Comparison of ENCODE assay signal across 1 cellular context in genomic region chr3:33789183-33789954, GRCh38.
TF ChIP-seq lines count a peak whose summit lies in the region.

No MANE protein-coding gene starts in this region.

TF ChIP-seq in K562, 482 proteins besides CTCF, POLR2A, EP300 and RAD21 (continued from another document):
- TF ChIP-seq TSHZ1 (CRISPR knock-in tag; IDR thresholded peaks at IDR 0.05) (no peak), RREB1 (CRISPR knock-in tag; IDR thresholded peaks at IDR 0.05) (no peak), ZBTB5 (IDR thresholded peaks at IDR 0.05) (no peak), DNMT1 (IDR thresholded peaks at IDR 0.05) (no peak), ZNF212 (CRISPR knock-in tag; IDR thresholded peaks at IDR 0.05) (no peak), DDX20 (tag; IDR thresholded peaks at IDR 0.05; ENCODE audit: low read depth) (no peak), THRAP3 (IDR thresholded peaks at IDR 0.05; ENCODE audit: borderline replicate concordance) (no peak), SPI1 (IDR thresholded peaks at IDR 0.05; ENCODE audit: borderline replicate concordance, low read depth, low read length) (peak; percentile 83), LARP7 (IDR thresholded peaks at IDR 0.05) (no peak), TCF7 (IDR thresholded peaks at IDR 0.05; ENCODE audit: borderline replicate concordance) (no peak), POLR3A (IDR thresholded peaks at IDR 0.05; ENCODE audit: borderline replicate concordance, extremely low read depth, insufficient read depth, insufficient read length) (no peak), FOXJ2 (tag; IDR thresholded peaks at IDR 0.05) (peak; percentile 40; the same call in 1 of the 2 replicates), CBFB (CRISPR knock-in tag; IDR thresholded peaks at IDR 0.05) (no peak), KDM2B (CRISPR knock-in tag; IDR thresholded peaks at IDR 0.05) (no peak), ILK (tag; IDR thresholded peaks at IDR 0.05; ENCODE audit: borderline replicate concordance, low read depth) (no peak), ZNF184 (CRISPR knock-in tag; IDR thresholded peaks at IDR 0.05) (no peak), HNRNPLL (IDR thresholded peaks at IDR 0.05; ENCODE audit: low read depth, low read length, poor library complexity, severe bottlenecking) (no peak), CTCFL (IDR thresholded peaks at IDR 0.05; ENCODE audit: borderline replicate concordance, insufficient read depth, low read depth, low read length, poor library complexity, severe bottlenecking) (no peak), EWSR1 (IDR thresholded peaks at IDR 0.05; ENCODE audit: borderline replicate concordance, low read depth, partially characterized antibody) (no peak), RBBP5 (IDR thresholded peaks at IDR 0.05; ENCODE audit: borderline replicate concordance, insufficient read depth, low read length, poor library complexity, severe bottlenecking) (peak; percentile 42), ZBTB11 (CRISPR knock-in tag; IDR thresholded peaks at IDR 0.05) (no peak), TCF15 (CRISPR knock-in tag; IDR thresholded peaks at IDR 0.05) (no peak), SOX6 (IDR thresholded peaks at IDR 0.05) (peak; percentile 69; the same call in 1 of the 2 replicates), ZNF12 (CRISPR knock-in tag; IDR thresholded peaks at IDR 0.05) (no peak)
TF ChIP-seq in K562: peak in this region for 10.
